ENCODE assay signal across 23 cellular contexts in genomic region chr3:126448141-126448892, GRCh38. TPM values are rescaled to one million over a fixed set of nuclear protein-coding genes. Genes with fewer than 3 reads are reported as not detected.
"Had no signal": no experiment of that assay in that cellular context is flagged by ENCODE, and none has a peak within 500 bp of the region (broad histone marks: within the 10 kb centered on the region; RNA-seq: fewer than 3 reads in every experiment).

No MANE protein-coding gene starts in this region.

- H3K4me3 Mint-ChIP-seq: activated B cell treated with CpG ODN at 0.5 μM for 24 hours; activated CD4-positive, alpha-beta T cell treated with anti-CD3 and anti-CD28 coated beads, Interleukin-2, amount 10 ng/mL, durations not matched to agents 24 days and 14 days; activated CD8-positive, alpha-beta T cell treated with anti-CD3 and anti-CD28 coated beads, Interleukin-2, amount 10 ng/mL, durations not matched to agents 7 days and 5 days; nephron progenitor cell; T-helper 2 cell treated with Interferon-gamma antibody and Interleukin-4, amounts not matched to agents 5 μg/mL and 100 μg/mL, for 36 hours had no signal

- H3K27me3 ChIP-seq: esophagus squamous epithelium, tibial nerve had no signal

- H3K9me3 ChIP-seq: esophagus squamous epithelium, left ventricle myocardium inferior, tibial nerve had no signal

- H3K27ac Mint-ChIP-seq: activated B cell treated with CpG ODN at 0.5 μM for 24 hours; activated CD4-positive, alpha-beta T cell treated with anti-CD3 and anti-CD28 coated beads, Interleukin-2, amount 10 ng/mL, durations not matched to agents 24 days and 14 days; activated CD8-positive, alpha-beta T cell treated with anti-CD3 and anti-CD28 coated beads, Interleukin-2, amount 10 ng/mL, durations not matched to agents 7 days and 5 days; nephron progenitor cell; T-helper 2 cell treated with Interferon-gamma antibody and Interleukin-4, amounts not matched to agents 5 μg/mL and 100 μg/mL, for 36 hours had no signal

- ATAC-seq: activated CD8-positive, alpha-beta T cell treated with anti-CD3 and anti-CD28 coated beads, Interleukin-2, amount 10 ng/mL, durations not matched to agents 7 days and 5 days; activated naive CD4-positive, alpha-beta T cell treated with anti-CD3 and anti-CD28 coated beads, Interleukin-2, amount 50 U/mL, for 72 hours had no signal

- H3K27ac ChIP-seq: esophagus squamous epithelium, left ventricle myocardium inferior, tibial nerve had no signal

- DNase-seq: activated B cell treated with CpG ODN at 0.5 μM for 24 hours; activated CD4-positive, alpha-beta T cell treated with anti-CD3 and anti-CD28 coated beads, Interleukin-2, amount 10 ng/mL, durations not matched to agents 24 days and 14 days; activated CD8-positive, alpha-beta memory T cell treated with anti-CD3 and anti-CD28 coated beads, Interleukin-2, amount 50 U/mL, for 4 hours; activated CD8-positive, alpha-beta T cell treated with anti-CD3 and anti-CD28 coated beads, Interleukin-2, amount 10 ng/mL, durations not matched to agents 7 days and 5 days; activated gamma-delta T cell; amniotic stem cell; esophagus squamous epithelium; hippocampal formation; kidney; left ventricle myocardium inferior; mesenchymal stem cell; nephron progenitor cell; stimulated activated CD4-positive, alpha-beta T cell treated with anti-CD3 and anti-CD28 coated beads, Interleukin-2, amount 100 ng/mL, for 48 hours; stimulated activated naive CD4-positive, alpha-beta T cell treated with Interleukin-2 at 50 U/mL for 16 hours; substantia nigra; SW 1271 had no signal

- H3K4me1 ChIP-seq: tibial nerve had no signal

- H3K27me3 Mint-ChIP-seq: activated B cell treated with CpG ODN at 0.5 μM for 24 hours; activated CD4-positive, alpha-beta T cell treated with anti-CD3 and anti-CD28 coated beads, Interleukin-2, amount 10 ng/mL, durations not matched to agents 24 days and 14 days had no signal

- H3K9me3 Mint-ChIP-seq: activated B cell treated with CpG ODN at 0.5 μM for 24 hours; activated CD4-positive, alpha-beta T cell treated with anti-CD3 and anti-CD28 coated beads, Interleukin-2, amount 10 ng/mL, durations not matched to agents 24 days and 14 days; activated naive CD4-positive, alpha-beta T cell treated with anti-CD3 and anti-CD28 coated beads, Interleukin-2, amount 50 U/mL, for 72 hours; nephron progenitor cell; T-helper 2 cell treated with Interferon-gamma antibody and Interleukin-4, amounts not matched to agents 5 μg/mL and 100 μg/mL, for 36 hours had no signal

- H3K4me3 ChIP-seq: esophagus squamous epithelium, left ventricle myocardium inferior, tibial nerve had no signal

- H3K4me1 Mint-ChIP-seq: activated B cell treated with CpG ODN at 0.5 μM for 24 hours; activated CD4-positive, alpha-beta T cell treated with anti-CD3 and anti-CD28 coated beads, Interleukin-2, amount 10 ng/mL, durations not matched to agents 24 days and 14 days had no signal

RNA-seq across cellular contexts. Expression of gene CFAP100, which starts 53.6 kb away (rescaled TPM):
- total RNA-seq: activated B cell treated with CpG ODN at 0.5 μM for 24 hours; activated CD4-positive, alpha-beta T cell treated with anti-CD3 and anti-CD28 coated beads, Interleukin-2, amount 10 ng/mL, durations not matched to agents 24 days and 14 days; activated CD8-positive, alpha-beta T cell treated with anti-CD3 and anti-CD28 coated beads, Interleukin-2, amount 10 ng/mL, durations not matched to agents 7 days and 5 days; activated naive CD4-positive, alpha-beta T cell treated with anti-CD3 and anti-CD28 coated beads, Interleukin-2, amount 50 U/mL, for 72 hours; cardiac septum; esophagus squamous epithelium; fibroblast of villous mesenchyme; kidney; left ventricle myocardium inferior; osteoblast; pulmonary artery endothelial cell had no signal
